Comparison of ENCODE assay signal across 7 cellular contexts in the genomic region with DNA sequence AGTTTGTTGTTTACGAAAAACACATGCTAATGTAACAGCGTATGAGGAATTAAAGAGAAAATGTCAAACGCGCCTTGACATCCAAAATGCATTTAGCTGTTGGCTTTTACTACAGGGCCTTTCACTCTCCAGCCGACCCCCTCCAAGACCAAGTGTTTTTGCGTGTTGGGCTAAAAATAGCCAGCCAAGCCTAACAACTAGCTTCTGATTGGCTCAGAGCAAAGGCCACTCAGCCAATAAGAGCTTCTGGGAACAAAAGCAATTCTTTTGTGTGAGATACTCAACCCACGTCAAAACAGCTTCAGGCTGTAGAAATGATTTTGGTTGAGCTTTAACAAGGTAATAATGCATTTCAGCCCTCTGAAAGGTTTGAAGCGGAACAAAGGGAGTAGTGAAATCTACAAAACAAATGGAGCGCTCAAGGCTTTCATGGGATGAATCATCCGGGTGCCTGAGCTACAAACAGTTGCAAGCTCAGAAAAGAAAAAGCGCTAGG.
DNase-seq lines count a peak whose midpoint lies in the region; ATAC-seq and TF ChIP-seq lines count a peak whose summit lies in the region.

No MANE protein-coding gene starts in this region.

- H3K4me3 ChIP-seq in GM12865 (ENCODE audit: low read depth, low read length) (peak overlapping the region; percentile 42), GM23338 (peak overlapping the region; percentile 46), adipocyte (ENCODE audit: low read length) (peak overlapping the region; percentile 82)

- H3K36me3 ChIP-seq in GM23338 (ENCODE audit: insufficient read depth) (no peaks in the 10 kb centered on the region), adipocyte (ENCODE audit: control insufficient read depth, insufficient read depth, low read length, severe bottlenecking) (no peaks in the 10 kb centered on the region)

- H4K20me1 ChIP-seq in GM23338 (replicated peaks; ENCODE audit: insufficient read depth), result no peaks in the 10 kb centered on the region

- H3K9me3 ChIP-seq in adipocyte (ENCODE audit: control insufficient read depth, low read length), result no peaks in the 10 kb centered on the region

- peak overlapping the region; percentile 70 for H3K4me2 ChIP-seq in GM23338

- H3K4me1 ChIP-seq in GM23338 (ENCODE audit: insufficient read depth) (peaks cover 28% of the 10 kb centered on the region), adipocyte (ENCODE audit: control insufficient read depth, insufficient read depth, low read length) (peaks cover 43% of the 10 kb centered on the region)

- DNase-seq in GM12865 (ENCODE audit: low read depth) (peak; percentile 55), GM23338 (ENCODE audit: low spot score) (peak; percentile 94), MV-4-11 (lab: John Stamatoyannopoulos, UW) (peak; percentile 31), adipocyte (ENCODE audit: low read depth) (peak; percentile 92), head of caudate nucleus (peak; percentile 40 to 92 (median 82)), omental fat pad (ENCODE audit: low spot score) (no peak), SKM-1 (lab: John Stamatoyannopoulos, UW; ENCODE audit: unreplicated experiment) (no peak)

- peak overlapping the region; percentile 89 for H3K9ac ChIP-seq in adipocyte (ENCODE audit: low read length)

- no peaks in the 10 kb centered on the region for H3K9me2 ChIP-seq in GM23338 (ENCODE audit: insufficient read depth)

- ATAC-seq in GM23338 (peak; percentile 88), omental fat pad (ENCODE audit: low FRiP score) (peak; percentile 72)

- H3F3A ChIP-seq in GM23338 (replicated peaks; ENCODE audit: low read depth), result no peaks in the 10 kb centered on the region

- H3K4me1 Mint-ChIP-seq in GM23338, result peaks cover 36% of the 10 kb centered on the region

- TF ChIP-seq CTCF in GM12865 (IDR thresholded peaks at IDR 0.05; ENCODE audit: insufficient read depth, low read depth, low read length, missing control alignments) (no peak), GM23338 (conservative IDR thresholded peaks at IDR 0.05; ENCODE audit: low read depth in 2 of 2) (no peak), omental fat pad (IDR thresholded peaks at IDR 0.05) (no peak)

- H2AFZ ChIP-seq in GM23338, result no peak overlapping the region

- intact Hi-C loops in head of caudate nucleus (cut with DNase I), result loop anchor here (5.0 to 10.0 kb wide), 3 partner anchors 193 to 1271 kb away; a partner anchor contains a TSS

- peaks cover 2% of the 10 kb centered on the region for H3K27me3 Mint-ChIP-seq in GM23338 (ENCODE audit: insufficient read depth, low read depth, poor library complexity)

- peak overlapping the region; percentile 93 for H3K27ac ChIP-seq in GM23338 (ENCODE audit: low read depth)

- no peaks in the 10 kb centered on the region for H3K36me3 Mint-ChIP-seq in GM23338 (ENCODE audit: low read depth)

- H3K27me3 ChIP-seq in GM23338 (ENCODE audit: insufficient read depth) (no peaks in the 10 kb centered on the region), adipocyte (replicated peaks; ENCODE audit: control insufficient read depth, insufficient read depth, low read length) (no peaks in the 10 kb centered on the region)

- peak overlapping the region; percentile 77 for H3K4me3 Mint-ChIP-seq in GM23338

- H3K79me2 ChIP-seq in GM23338 (replicated peaks; ENCODE audit: insufficient read depth), result no peaks in the 10 kb centered on the region

- H3K9me3 Mint-ChIP-seq in GM23338, result no peaks in the 10 kb centered on the region

- peak overlapping the region; percentile 99 for H3K27ac Mint-ChIP-seq in GM23338

TF ChIP-seq in GM23338, 12 proteins besides CTCF, POLR2A, EP300 and RAD21:
- peak; percentile 60; the same call in 1 of the 2 replicates for TF ChIP-seq CREB1 (CRISPR knock-in tag; IDR thresholded peaks at IDR 0.05; ENCODE audit: low read depth)
- TF ChIP-seq POLR2AphosphoS5 (IDR thresholded peaks at IDR 0.05; ENCODE audit: low read depth), result 0 out of 2 replicates have a peak, but pooled peaks have one; percentile 30
- no peak for TF ChIP-seq EZH2 (IDR thresholded peaks at IDR 0.05; ENCODE audit: low read depth, unreplicated experiment)
- TF ChIP-seq, protein P1, sequence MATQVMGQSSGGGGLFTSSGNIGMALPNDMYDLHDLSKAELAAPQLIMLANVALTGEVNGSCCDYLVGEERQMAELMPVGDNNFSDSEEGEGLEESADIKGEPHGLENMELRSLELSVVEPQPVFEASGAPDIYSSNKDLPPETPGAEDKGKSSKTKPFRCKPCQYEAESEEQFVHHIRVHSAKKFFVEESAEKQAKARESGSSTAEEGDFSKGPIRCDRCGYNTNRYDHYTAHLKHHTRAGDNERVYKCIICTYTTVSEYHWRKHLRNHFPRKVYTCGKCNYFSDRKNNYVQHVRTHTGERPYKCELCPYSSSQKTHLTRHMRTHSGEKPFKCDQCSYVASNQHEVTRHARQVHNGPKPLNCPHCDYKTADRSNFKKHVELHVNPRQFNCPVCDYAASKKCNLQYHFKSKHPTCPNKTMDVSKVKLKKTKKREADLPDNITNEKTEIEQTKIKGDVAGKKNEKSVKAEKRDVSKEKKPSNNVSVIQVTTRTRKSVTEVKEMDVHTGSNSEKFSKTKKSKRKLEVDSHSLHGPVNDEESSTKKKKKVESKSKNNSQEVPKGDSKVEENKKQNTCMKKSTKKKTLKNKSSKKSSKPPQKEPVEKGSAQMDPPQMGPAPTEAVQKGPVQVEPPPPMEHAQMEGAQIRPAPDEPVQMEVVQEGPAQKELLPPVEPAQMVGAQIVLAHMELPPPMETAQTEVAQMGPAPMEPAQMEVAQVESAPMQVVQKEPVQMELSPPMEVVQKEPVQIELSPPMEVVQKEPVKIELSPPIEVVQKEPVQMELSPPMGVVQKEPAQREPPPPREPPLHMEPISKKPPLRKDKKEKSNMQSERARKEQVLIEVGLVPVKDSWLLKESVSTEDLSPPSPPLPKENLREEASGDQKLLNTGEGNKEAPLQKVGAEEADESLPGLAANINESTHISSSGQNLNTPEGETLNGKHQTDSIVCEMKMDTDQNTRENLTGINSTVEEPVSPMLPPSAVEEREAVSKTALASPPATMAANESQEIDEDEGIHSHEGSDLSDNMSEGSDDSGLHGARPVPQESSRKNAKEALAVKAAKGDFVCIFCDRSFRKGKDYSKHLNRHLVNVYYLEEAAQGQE (IDR thresholded peaks at IDR 0.05; ENCODE audit: unreplicated experiment), result no peak
- TF ChIP-seq NANOG (IDR thresholded peaks at IDR 0.05; ENCODE audit: borderline replicate concordance), result peak; percentile 70; the same call in 1 of the 2 replicates
- no peak for TF ChIP-seq JUNB (IDR thresholded peaks at IDR 0.05; ENCODE audit: unreplicated experiment)

Comparison
In these comparisons a context has a peak if more than half of its experiments do, and no peak if none do; other contexts are left out.
1. DNase-seq: peak in GM12865 (single experiment), GM23338 (single experiment), MV-4-11 (single experiment), adipocyte (single experiment) and head of caudate nucleus (42 of 42); none in omental fat pad (single experiment) and SKM-1 (single experiment).
2. Peak in every context shown above with its lines, with median percentiles within 50 percentile points of each other: H3K4me3 ChIP-seq.